ENCODE assay signal across 17 cellular contexts in genomic region chr6:5644523-5645183, GRCh38.
DNase-seq lines count a peak whose midpoint lies in the region; ATAC-seq, FAIRE-seq and TF ChIP-seq lines count a peak whose summit lies in the region.
"Had no signal": no experiment of that assay in that cellular context is flagged by ENCODE, and none has a peak within 500 bp of the region (broad histone marks: within the 10 kb centered on the region; RNA-seq: fewer than 3 reads in every experiment).

No MANE protein-coding gene starts in this region.

- H3K4me1 ChIP-seq in H9 (ENCODE audit: insufficient read depth, low read length) (0 out of 2 replicates have a peak, but pooled peaks cover 3% of the 10 kb centered on the region), PC-3 (ENCODE audit: insufficient read depth, low read length) (peaks cover 12% of the 10 kb centered on the region)

- H2BK12ac ChIP-seq in H9 (ENCODE audit: insufficient read length, low read depth, low read length) = no peak overlapping the region

- H2AFZ ChIP-seq in H9 (ENCODE audit: low read length) = no peak overlapping the region
- H2AFZ ChIP-seq in PC-3 (ENCODE audit: low read length) = no peak overlapping the region

- no peaks in the 10 kb centered on the region for H4K20me1 ChIP-seq in H9 (ENCODE audit: control insufficient read depth, insufficient read depth, insufficient read length)
- no peaks in the 10 kb centered on the region for H4K20me1 ChIP-seq in PC-3 (ENCODE audit: low read length)

- H3K9me3 Mint-ChIP-seq in H9 = peaks cover 16 to 17% of the 10 kb centered on the region in 2 experiments
- peaks cover 9% of the 10 kb centered on the region for H3K9me3 Mint-ChIP-seq in osteocyte (ENCODE audit: unreplicated experiment)
- H3K9me3 Mint-ChIP-seq: CD4-positive, alpha-beta T cell had no signal

- H3K27ac ChIP-seq in H9 (ENCODE audit: insufficient read length, low read depth, low read length) = no peak overlapping the region
- no peak overlapping the region for H3K27ac ChIP-seq in PC-3 (ENCODE audit: low read length)

- H3K56ac ChIP-seq in H9 (ENCODE audit: insufficient read length, low read depth, low read length) = no peak overlapping the region

- H2BK120ac ChIP-seq in H9 (ENCODE audit: low read depth, low read length, poor library complexity, severe bottlenecking) = no peak overlapping the region

- H3K4me3 ChIP-seq in PC-3 (ENCODE audit: low read length) = no peak overlapping the region
- no peak overlapping the region for H3K4me3 ChIP-seq in bronchial epithelial cell (ENCODE audit: low read depth, low read length)

- H3K23me2 ChIP-seq in H9 (ENCODE audit: insufficient read length, low read depth, low read length, poor library complexity, severe bottlenecking) = no peaks in the 10 kb centered on the region

- H3K27ac Mint-ChIP-seq in H9 = no peak overlapping the region
- no peak overlapping the region for H3K27ac Mint-ChIP-seq in osteocyte (ENCODE audit: unreplicated experiment)
- H3K27ac Mint-ChIP-seq: B cell; CD4-positive, alpha-beta T cell had no signal

- peaks cover 13 to 14% (median 14%) of the 10 kb centered on the region in 3 experiments for H3K36me3 Mint-ChIP-seq in H9 (ENCODE audit: insufficient read depth in 1 of 3, low read depth in 3 of 3)
- H3K36me3 Mint-ChIP-seq in osteocyte (ENCODE audit: unreplicated experiment) = no peaks in the 10 kb centered on the region

- H3K9ac ChIP-seq in H9 (ENCODE audit: extremely low read depth, insufficient read length, low read length) (no peak overlapping the region), PC-3 (ENCODE audit: low read length) (no peak overlapping the region)

- CTCF ChIA-PET in PC-3 (lab: Charles Lee) = no interaction called here

- H3K36me3 ChIP-seq in PC-3 (ENCODE audit: low read depth, low read length) (peaks cover 7% of the 10 kb centered on the region; the same call in 1 of the 2 replicates), bronchial epithelial cell (ENCODE audit: control insufficient read depth, insufficient read depth, low read length) (no peaks in the 10 kb centered on the region)

- FAIRE-seq in bronchial epithelial cell (lab: Jason Lieb, UNC) = no peak
- no peak for FAIRE-seq in GM19239 (lab: Jason Lieb, UNC)
- FAIRE-seq: D721Med, GM12892, H54 had no signal

- no peak overlapping the region for H2AK5ac ChIP-seq in H9 (ENCODE audit: insufficient read length, low read length)

- H3K4ac ChIP-seq in H9 (ENCODE audit: low read depth, low read length) = no peak overlapping the region

- H3K4me1 Mint-ChIP-seq in H9 (peaks cover 0 to 5% of the 10 kb centered on the region in 2 experiments; a peak in 2 of 4 replicates), osteocyte (ENCODE audit: unreplicated experiment) (no peaks in the 10 kb centered on the region)

- ATAC-seq in PC-3 (peak; percentile 33), GM19397 (IDR thresholded peaks at IDR 0.05; ENCODE audit: unreplicated experiment) (no peak)
- ATAC-seq: Panc1 had no signal

- intact Hi-C loops in PC-3 (cut with micrococcal nuclease) = no loop called here

- DNase-seq in H9 (no peak), PC-3 (peak; percentile 68), bronchial epithelial cell (ENCODE audit: low read depth) (peak; percentile 25), myocyte (ENCODE audit: low read depth) (peak; percentile 18), GM19239 (ENCODE audit: insufficient read length, low spot score) (no peak), NCI-H345 (lab: John Stamatoyannopoulos, UW) (no peak), osteocyte (ENCODE audit: extremely low spot score, unreplicated experiment) (no peak)
- DNase-seq: CD4-positive, alpha-beta T cell; GDM1; NCI-H1092; SIG-M5 had no signal

- H3K4me3 Mint-ChIP-seq in H9 (no peak overlapping the region), osteocyte (ENCODE audit: unreplicated experiment) (no peak overlapping the region)
- H3K4me3 Mint-ChIP-seq: B cell; CD4-positive, alpha-beta T cell had no signal

- H3K9me3 ChIP-seq in H9 (ENCODE audit: control insufficient read depth, low read depth, low read length) = peaks cover 6% of the 10 kb centered on the region
- H3K9me3 ChIP-seq in PC-3 (ENCODE audit: low read length) = peaks cover 7% of the 10 kb centered on the region

- H3K4me2 ChIP-seq in H9 (ENCODE audit: insufficient read depth, insufficient read length, low read length) = no peak overlapping the region
- H3K4me2 ChIP-seq in PC-3 (ENCODE audit: low read length) = 0 out of 2 replicates have a peak overlapping the region, but pooled peaks have one; percentile 18

- POLR2A ChIA-PET in PC-3 (lab: Charles Lee; ENCODE audit: unreplicated experiment) = no interaction called here

- H3K79me1 ChIP-seq in H9 (ENCODE audit: insufficient read depth, low read depth, low read length, poor library complexity, severe bottlenecking) = no peaks in the 10 kb centered on the region

- no peak overlapping the region for H4K5ac ChIP-seq in H9 (ENCODE audit: insufficient read length, low read depth, low read length)

- no peak overlapping the region for H4K8ac ChIP-seq in H9 (replicated peaks; ENCODE audit: insufficient read length, low read depth, low read length)

- no peak overlapping the region for H3K23ac ChIP-seq in H9 (ENCODE audit: insufficient read length, low read depth, low read length)

- H3K27me3 Mint-ChIP-seq in H9 (ENCODE audit: low read depth) = no peaks in the 10 kb centered on the region; the same call in 1 of the 2 replicates
- H3K27me3 Mint-ChIP-seq in osteocyte (ENCODE audit: unreplicated experiment) = no peaks in the 10 kb centered on the region
- H3K27me3 Mint-ChIP-seq: B cell; CD4-positive, alpha-beta T cell had no signal

- BruUV-seq in PC-3 (replicated peaks; lab: Mats Ljungman, UMichigan) = no TSS peak

- H4K91ac ChIP-seq in H9 (ENCODE audit: insufficient read length, low read depth, low read length) = no peak overlapping the region

- H3K27me3 ChIP-seq in H9 (ENCODE audit: insufficient read depth, low read length) (no peaks in the 10 kb centered on the region), PC-3 (ENCODE audit: low read length) (no peaks in the 10 kb centered on the region), bronchial epithelial cell (ENCODE audit: control insufficient read depth, insufficient read depth, low read length) (no peaks in the 10 kb centered on the region)

- H2BK20ac ChIP-seq in H9 (ENCODE audit: low read depth, low read length, poor library complexity, severe bottlenecking) = no peak overlapping the region

- H3K14ac ChIP-seq in H9 (ENCODE audit: insufficient read depth, low read length) = no peak overlapping the region

- no peaks in the 10 kb centered on the region for H3K79me2 ChIP-seq in H9 (ENCODE audit: insufficient read depth, low read length)
- H3K79me2 ChIP-seq in PC-3 (ENCODE audit: low read length) = no peaks in the 10 kb centered on the region

- H3K9me2 ChIP-seq in PC-3 (replicated peaks; ENCODE audit: low read length) = no peaks in the 10 kb centered on the region

- H3T11ph ChIP-seq in H9 (ENCODE audit: low read length) = peak overlapping the region; percentile 3

- WGBS in H9 (ENCODE audit: extremely low coverage, insufficient read length, low lambda C conversion rate) = no CpG with 5 or more reads among the region's 4 CpGs

- H2BK5ac ChIP-seq in H9 (ENCODE audit: insufficient read length, low read length) = no peak overlapping the region

- no peaks in the 10 kb centered on the region for H3F3A ChIP-seq in PC-3 (ENCODE audit: low read length, unreplicated experiment)

- no peak overlapping the region for H3K18ac ChIP-seq in H9 (ENCODE audit: insufficient read length, low read depth, low read length)

- no peak overlapping the region for H2BK15ac ChIP-seq in H9 (ENCODE audit: low read depth, low read length)

- TF ChIP-seq CTCF in H9 (conservative IDR thresholded peaks at IDR 0.05) (no peak), PC-3 (conservative IDR thresholded peaks at IDR 0.05; ENCODE audit: low read depth, low read length) (no peak), bronchial epithelial cell (IDR thresholded peaks at IDR 0.05; ENCODE audit: insufficient read depth, low read length, severe bottlenecking) (no peak), osteocyte (IDR thresholded peaks at IDR 0.05) (no peak)

Comparison
In these comparisons a context has a peak if more than half of its experiments do, and no peak if none do; other contexts are left out.
1. DNase-seq: peak in PC-3 (single experiment), bronchial epithelial cell (single experiment) and myocyte (single experiment); none in H9 (single experiment), GM19239 (single experiment), NCI-H345 (single experiment) and osteocyte (single experiment).